Comparison of ENCODE assay signal across 29 cellular contexts in the genomic region with DNA sequence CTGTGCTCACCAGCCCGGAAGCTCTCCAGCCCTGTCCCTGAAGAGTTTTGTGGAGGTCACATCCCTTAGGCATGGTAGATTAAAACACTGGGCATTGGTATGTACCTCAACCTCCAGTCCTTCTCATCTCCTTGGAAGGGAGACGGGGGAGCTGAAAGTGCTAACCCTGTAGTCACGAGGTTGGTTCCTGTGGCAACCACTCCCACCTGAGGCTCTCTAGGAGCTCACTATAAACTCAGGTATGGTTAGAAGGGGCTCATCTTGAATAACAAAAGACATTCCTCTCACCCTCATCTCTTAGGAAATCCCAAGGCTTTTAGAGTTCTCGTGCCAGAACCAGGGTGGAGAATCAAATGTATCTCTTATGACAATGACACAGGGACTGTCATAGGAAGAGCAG. TPM values are rescaled to one million over a fixed set of nuclear protein-coding genes. Genes with fewer than 3 reads are reported as not detected.
DNase-seq lines count a peak whose midpoint lies in the region; ATAC-seq and TF ChIP-seq lines count a peak whose summit lies in the region.
"Had no signal": no experiment of that assay in that cellular context is flagged by ENCODE, and none has a peak within 500 bp of the region (broad histone marks: within the 10 kb centered on the region; RNA-seq: fewer than 3 reads in every experiment).

No MANE protein-coding gene starts in this region.

- H3K79me2 ChIP-seq in osteoblast (ENCODE audit: insufficient read depth, low read length) = no peaks in the 10 kb centered on the region
- H3K79me2 ChIP-seq: hepatocyte had no signal

- H3K4me3 ChIP-seq in H7 (ENCODE audit: insufficient read depth, low read depth, low read length) (no peak overlapping the region), osteoblast (ENCODE audit: insufficient read depth, low read length) (no peak overlapping the region)
- H3K4me3 ChIP-seq: gastroesophageal sphincter, hepatocyte, K562, ovary, SJSA1, transverse colon had no signal

- H3K36me3 ChIP-seq in H7 (replicated peaks; ENCODE audit: control insufficient read depth, insufficient read depth, low read length) (no peaks in the 10 kb centered on the region), osteoblast (ENCODE audit: insufficient read depth, low read length) (no peaks in the 10 kb centered on the region)
- H3K36me3 ChIP-seq: gastroesophageal sphincter, ovary, SJSA1, transverse colon had no signal

- H3K27ac Mint-ChIP-seq in activated CD4-positive, alpha-beta memory T cell treated with anti-CD3 and anti-CD28 coated beads, Interleukin-2, amount 10 ng/mL, durations not matched to agents 7 days and 5 days = peak overlapping the region; percentile 16
- H3K27ac Mint-ChIP-seq in activated CD4-positive, alpha-beta memory T cell treated with anti-CD3 and anti-CD28 coated beads for 36 hours = no peak overlapping the region
- H3K27ac Mint-ChIP-seq in dendritic cell treated with granulocyte-macrophage colony-stimulating factor and Interleukin-4, amounts not matched to agents 40 ng/mL and 50 ng/mL, for 4 days = peak overlapping the region; percentile 91
- H3K27ac Mint-ChIP-seq: naive B cell had no signal

- POLR2A ChIA-PET in activated CD4-positive, alpha-beta memory T cell treated with anti-CD3 and anti-CD28 coated beads, Interleukin-2, amount 10 ng/mL, durations not matched to agents 7 days and 5 days (lab: Charles Lee) = interaction anchor here (1.5 to 13.6 kb wide), 3 partner anchors 42 to 110 kb away, joined by 4 to 291 read pairs (median 5); partner anchors contain the start of gene MGAT4A
- POLR2A ChIA-PET in activated CD4-positive, alpha-beta memory T cell treated with anti-CD3 and anti-CD28 coated beads for 36 hours (lab: Charles Lee) = interaction anchor here (0.9 kb wide), 1 partner anchor 55 kb away, joined by 3 read pairs; no protein-coding TSS in a partner anchor

- TF ChIP-seq CTCF in osteoblast (IDR thresholded peaks at IDR 0.05; ENCODE audit: extremely low read depth, low read depth, low read length) (no peak), omental fat pad (IDR thresholded peaks at IDR 0.05) (no peak)

- H3K9me3 Mint-ChIP-seq in activated CD4-positive, alpha-beta memory T cell treated with anti-CD3 and anti-CD28 coated beads, Interleukin-2, amount 10 ng/mL, durations not matched to agents 7 days and 5 days = no peaks in the 10 kb centered on the region
- no peaks in the 10 kb centered on the region for H3K9me3 Mint-ChIP-seq in activated CD4-positive, alpha-beta memory T cell treated with anti-CD3 and anti-CD28 coated beads for 36 hours
- H3K9me3 Mint-ChIP-seq in dendritic cell treated with granulocyte-macrophage colony-stimulating factor and Interleukin-4, amounts not matched to agents 40 ng/mL and 50 ng/mL, for 4 days = no peaks in the 10 kb centered on the region
- H3K9me3 Mint-ChIP-seq: activated naive CD4-positive, alpha-beta T cell treated with anti-CD3 and anti-CD28 coated beads, Interleukin-2, amount 50 U/mL, for 24 hours had no signal

- intact Hi-C loops in activated CD4-positive, alpha-beta memory T cell treated with anti-CD3 and anti-CD28 coated beads for 36 hours (cut with micrococcal nuclease) = no loop called here
- intact Hi-C loops in dendritic cell treated with granulocyte-macrophage colony-stimulating factor and Interleukin-4, amounts not matched to agents 40 ng/mL and 50 ng/mL, for 4 days (cut with micrococcal nuclease) = loop anchor here (5.0 kb wide), 2 partner anchors 33 to 48 kb away; no protein-coding TSS in a partner anchor

- H3K4me3 Mint-ChIP-seq in activated CD4-positive, alpha-beta memory T cell treated with anti-CD3 and anti-CD28 coated beads, Interleukin-2, amount 10 ng/mL, durations not matched to agents 7 days and 5 days = no peak overlapping the region
- H3K4me3 Mint-ChIP-seq in activated CD4-positive, alpha-beta memory T cell treated with anti-CD3 and anti-CD28 coated beads for 36 hours = no peak overlapping the region
- no peak overlapping the region for H3K4me3 Mint-ChIP-seq in dendritic cell treated with granulocyte-macrophage colony-stimulating factor and Interleukin-4, amounts not matched to agents 40 ng/mL and 50 ng/mL, for 4 days

- H3K4me2 ChIP-seq in osteoblast (ENCODE audit: insufficient read depth, low read length) = no peak overlapping the region
- H3K4me2 ChIP-seq: hepatocyte had no signal

- H3K27ac ChIP-seq in osteoblast (ENCODE audit: low read depth, low read length) = no peak overlapping the region
- H3K27ac ChIP-seq: gastroesophageal sphincter, hepatocyte, ovary, SJSA1, transverse colon had no signal

- no peaks in the 10 kb centered on the region for H4K20me1 ChIP-seq in osteoblast (ENCODE audit: insufficient read depth, low read length)

- H2AFZ ChIP-seq in osteoblast (ENCODE audit: low read length) = no peak overlapping the region
- H2AFZ ChIP-seq: hepatocyte had no signal

- H3K27me3 ChIP-seq in H7 (ENCODE audit: control insufficient read depth, insufficient read depth, low read length) = no peaks in the 10 kb centered on the region
- peaks cover 25% of the 10 kb centered on the region for H3K27me3 ChIP-seq in osteoblast (ENCODE audit: insufficient read depth, low read length)
- H3K27me3 ChIP-seq: hepatocyte, ovary, SJSA1, transverse colon had no signal

- H3K4me1 Mint-ChIP-seq in activated CD4-positive, alpha-beta memory T cell treated with anti-CD3 and anti-CD28 coated beads, Interleukin-2, amount 10 ng/mL, durations not matched to agents 7 days and 5 days = peaks cover 43% of the 10 kb centered on the region
- H3K4me1 Mint-ChIP-seq in activated CD4-positive, alpha-beta memory T cell treated with anti-CD3 and anti-CD28 coated beads for 36 hours (ENCODE audit: low read depth) = peaks cover 48% of the 10 kb centered on the region
- H3K4me1 Mint-ChIP-seq in dendritic cell treated with granulocyte-macrophage colony-stimulating factor and Interleukin-4, amounts not matched to agents 40 ng/mL and 50 ng/mL, for 4 days (ENCODE audit: low read depth) = peaks cover 70% of the 10 kb centered on the region

- CTCF ChIA-PET in activated CD4-positive, alpha-beta memory T cell treated with anti-CD3 and anti-CD28 coated beads, Interleukin-2, amount 10 ng/mL, durations not matched to agents 7 days and 5 days (lab: Charles Lee) = no interaction called here
- CTCF ChIA-PET in activated CD4-positive, alpha-beta memory T cell treated with anti-CD3 and anti-CD28 coated beads for 36 hours (lab: Charles Lee) = interaction anchor here (1.1 kb wide), 1 partner anchor 125 kb away, joined by 4 read pairs; no protein-coding TSS in a partner anchor

- H3K4me1 ChIP-seq in osteoblast (ENCODE audit: insufficient read depth, low read length) = peaks cover 15% of the 10 kb centered on the region
- H3K4me1 ChIP-seq: gastroesophageal sphincter, SJSA1 had no signal

- peaks cover 3% of the 10 kb centered on the region for H3K36me3 Mint-ChIP-seq in activated CD4-positive, alpha-beta memory T cell treated with anti-CD3 and anti-CD28 coated beads, Interleukin-2, amount 10 ng/mL, durations not matched to agents 7 days and 5 days (ENCODE audit: low read depth)
- peaks cover 3% of the 10 kb centered on the region for H3K36me3 Mint-ChIP-seq in activated CD4-positive, alpha-beta memory T cell treated with anti-CD3 and anti-CD28 coated beads for 36 hours
- H3K36me3 Mint-ChIP-seq in dendritic cell treated with granulocyte-macrophage colony-stimulating factor and Interleukin-4, amounts not matched to agents 40 ng/mL and 50 ng/mL, for 4 days (ENCODE audit: low read depth) = peaks cover 19% of the 10 kb centered on the region

- H3K27me3 Mint-ChIP-seq in activated CD4-positive, alpha-beta memory T cell treated with anti-CD3 and anti-CD28 coated beads, Interleukin-2, amount 10 ng/mL, durations not matched to agents 7 days and 5 days = no peaks in the 10 kb centered on the region
- H3K27me3 Mint-ChIP-seq in activated CD4-positive, alpha-beta memory T cell treated with anti-CD3 and anti-CD28 coated beads for 36 hours = no peaks in the 10 kb centered on the region
- no peaks in the 10 kb centered on the region for H3K27me3 Mint-ChIP-seq in dendritic cell treated with granulocyte-macrophage colony-stimulating factor and Interleukin-4, amounts not matched to agents 40 ng/mL and 50 ng/mL, for 4 days
- H3K27me3 Mint-ChIP-seq: activated naive CD4-positive, alpha-beta T cell treated with anti-CD3 and anti-CD28 coated beads, Interleukin-2, amount 50 U/mL, for 24 hours had no signal

- no peaks in the 10 kb centered on the region for H3K9me3 ChIP-seq in osteoblast (ENCODE audit: low read depth, low read length)
- H3K9me3 ChIP-seq: Caco-2, ovary, transverse colon had no signal

- DNase-seq in activated CD4-positive, alpha-beta memory T cell treated with anti-CD3 and anti-CD28 coated beads, Interleukin-2, amount 10 ng/mL, durations not matched to agents 7 days and 5 days = no peak
- no peak for DNase-seq in activated CD4-positive, alpha-beta memory T cell treated with anti-CD3 and anti-CD28 coated beads for 36 hours
- DNase-seq in H7 = peak; percentile 73
- DNase-seq in osteoblast (ENCODE audit: insufficient read length, low spot score, missing footprints) = peak; percentile 19
- DNase-seq in left lobe of liver (ENCODE audit: low spot score) = no peak
- no peak for DNase-seq in omental fat pad (ENCODE audit: low spot score)
- DNase-seq: activated CD4-positive, alpha-beta T cell treated with anti-CD3 and anti-CD28 coated beads for 48 hours; Caco-2; cortex of kidney; DMS79; GF-D8; islet precursor cell; left ventricle myocardium superior; naive B cell; NCI-H1105; NCI-H1930; NCI-H2227 treated with DMSO at 0.1 percent for 48 hours; NCI-H526 treated with DMSO at 0.1 percent for 48 hours; ovary; retina; transverse colon had no signal

- no peak for ATAC-seq in left lobe of liver
- no peak for ATAC-seq in omental fat pad (ENCODE audit: low FRiP score)
- ATAC-seq in GM19463 (IDR thresholded peaks at IDR 0.05; ENCODE audit: unreplicated experiment) = no peak
- ATAC-seq: gastroesophageal sphincter, K562, left ventricle myocardium superior had no signal

RNA-seq across cellular contexts. Expression of gene MGAT4A, which starts 43.0 kb away (rescaled TPM):
- 10 to 100 TPM; 69.8 to 80.6 TPM for total RNA-seq in activated CD4-positive, alpha-beta memory T cell treated with anti-CD3 and anti-CD28 coated beads, Interleukin-2, amount 10 ng/mL, durations not matched to agents 7 days and 5 days
- total RNA-seq in activated CD4-positive, alpha-beta memory T cell treated with anti-CD3 and anti-CD28 coated beads for 36 hours = 10 to 100 TPM; 71.9 to 76.7 TPM
- total RNA-seq in H7 (2014; rRNA removed; shearing (Covaris generic)) = 0.70 and 2.1 TPM in 2 replicates
- under 0.01 and 0.36 TPM in 2 replicates for total RNA-seq in osteoblast
- 6.9 TPM for total RNA-seq in left lobe of liver
- total RNA-seq in omental fat pad = 10 to 100 TPM; 20.1 to 93.7 (median 43.2) TPM
- total RNA-seq: RPMI7951, SJSA1 had no signal

Comparison
In these comparisons a context has a peak if more than half of its experiments do, and no peak if none do; other contexts are left out.
1. DNase-seq: peak in H7 (single experiment) and osteoblast (single experiment); none in activated CD4-positive, alpha-beta memory T cell treated with anti-CD3 and anti-CD28 coated beads, Interleukin-2, amount 10 ng/mL, durations not matched to agents 7 days and 5 days (single experiment), activated CD4-positive, alpha-beta memory T cell treated with anti-CD3 and anti-CD28 coated beads for 36 hours (single experiment), left lobe of liver (single experiment) and omental fat pad (single experiment).